1 cellular context compared by ENCODE assay signal in genomic region chr14:71050227-71050823, GRCh38.
TF ChIP-seq lines count a peak whose summit lies in the region.

No MANE protein-coding gene starts in this region.

TF ChIP-seq in GM12878, 131 proteins besides CTCF, POLR2A, EP300 and RAD21 (continued from another document):
- TF ChIP-seq ZBTB4 (CRISPR knock-in tag; IDR thresholded peaks at IDR 0.05) (no peak), EED (IDR thresholded peaks at IDR 0.05; ENCODE audit: low read depth) (no peak), KDM1A (IDR thresholded peaks at IDR 0.05; ENCODE audit: borderline replicate concordance) (no peak), SPI1 (IDR thresholded peaks at IDR 0.05; ENCODE audit: borderline replicate concordance, insufficient read depth, low read depth, low read length) (no peak), ELK1 (IDR thresholded peaks at IDR 0.05; ENCODE audit: low read depth, low read length) (no peak), SUZ12 (IDR thresholded peaks at IDR 0.05; ENCODE audit: unreplicated experiment) (no peak), NR2C2 (IDR thresholded peaks at IDR 0.05; ENCODE audit: borderline replicate concordance, control insufficient read depth, insufficient read length, low read depth) (no peak), SREBF1 (IDR thresholded peaks at IDR 0.05; ENCODE audit: low read length) (no peak), TCF12 (IDR thresholded peaks at IDR 0.05; ENCODE audit: low read depth, low read length) (no peak), PRDM15 (CRISPR knock-in tag; IDR thresholded peaks at IDR 0.05) (no peak), IRF4 (IDR thresholded peaks at IDR 0.05; ENCODE audit: low read depth, low read length) (no peak), RAD51 (IDR thresholded peaks at IDR 0.05) (no peak), ZNF24 (IDR thresholded peaks at IDR 0.05) (no peak)
TF ChIP-seq in GM12878: peak in this region for 0.
